19 cellular contexts compared by ENCODE assay signal in the genomic region with DNA sequence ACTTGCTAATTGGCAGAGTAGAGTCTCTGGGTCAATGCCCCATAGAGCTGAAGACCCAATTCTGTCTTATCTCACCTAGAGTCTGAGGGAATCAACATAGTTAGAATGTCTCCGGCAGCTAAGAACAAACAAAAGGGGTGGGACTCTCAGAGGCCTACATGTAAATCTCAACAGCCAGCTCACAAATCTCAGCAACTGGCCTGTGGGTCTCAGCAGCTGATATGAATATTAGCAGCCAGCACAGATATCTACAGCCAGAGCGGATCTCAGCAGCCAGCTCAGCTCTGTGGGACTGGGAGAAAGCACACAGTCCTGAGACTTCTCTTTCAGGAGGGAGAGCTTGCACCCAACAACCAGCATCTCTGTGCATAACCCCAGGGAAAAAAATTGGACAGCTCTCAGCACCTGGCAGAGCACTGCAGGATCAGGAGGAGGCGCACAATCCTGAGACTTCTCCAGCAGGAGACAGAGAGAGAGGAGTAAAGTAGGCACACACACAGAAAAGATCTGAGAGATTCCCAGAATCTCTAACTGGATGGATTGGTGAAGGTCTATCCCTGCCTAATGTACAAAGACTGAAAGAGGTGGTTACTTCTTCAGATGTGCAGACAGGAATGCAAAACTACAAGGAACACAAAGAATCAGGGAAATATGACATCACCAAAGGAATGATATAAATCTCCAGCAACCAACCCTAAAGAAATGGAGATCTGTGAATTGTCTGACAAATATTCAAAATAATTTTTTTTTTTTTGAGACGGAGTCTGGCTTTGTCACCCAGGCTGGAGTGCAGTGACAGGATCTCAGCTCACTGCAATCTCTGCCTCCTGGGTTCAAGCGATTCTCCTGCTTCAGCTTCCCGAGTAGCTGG.
"Had no signal": no experiment of that assay in that cellular context is flagged by ENCODE, and none has a peak within 500 bp of the region (broad histone marks: within the 10 kb centered on the region; RNA-seq: fewer than 3 reads in every experiment).

No MANE protein-coding gene starts in this region.

- H3K27ac ChIP-seq: body of pancreas, dorsolateral prefrontal cortex, foreskin keratinocyte, left lung, right atrium auricular region, tibial artery had no signal

- H3K27me3 ChIP-seq: body of pancreas, foreskin keratinocyte, right atrium auricular region had no signal

- H3K36me3 Mint-ChIP-seq: activated naive CD8-positive, alpha-beta T cell treated with anti-CD3 and anti-CD28 coated beads, Interleukin-2, amount 10 ng/mL, durations not matched to agents 7 days and 5 days; T-cell had no signal

- H3K9me3 Mint-ChIP-seq: activated naive CD8-positive, alpha-beta T cell treated with anti-CD3 and anti-CD28 coated beads, Interleukin-2, amount 10 ng/mL, durations not matched to agents 7 days and 5 days; activated T-helper 17 cell treated with anti-CD3 and anti-CD28 coated beads, Interleukin-2, amount 50 U/mL, for 72 hours; T-cell had no signal

- ATAC-seq: activated T-helper 17 cell treated with anti-CD3 and anti-CD28 coated beads, Interleukin-2, amount 50 U/mL, for 72 hours; body of pancreas; foreskin keratinocyte; left lung; stimulated activated naive CD8-positive, alpha-beta T cell treated with anti-CD3 and anti-CD28 coated beads, Interleukin-15, Interleukin-2, amounts not matched to agents 100 U/mL and 50 U/mL, for 24 hours; T-cell had no signal

- H3K4me3 ChIP-seq: body of pancreas, dorsolateral prefrontal cortex, left lung, right atrium auricular region, tibial artery had no signal

- DNase-seq: activated CD4-positive, CD25-positive, alpha-beta regulatory T cell treated with anti-CD3 and anti-CD28 coated beads, Interleukin-2, amount 50 U/mL, for 72 hours; activated naive CD4-positive, alpha-beta T cell treated with Interleukin-2 at 50 U/mL for 16 hours; activated naive CD8-positive, alpha-beta T cell treated with anti-CD3 and anti-CD28 coated beads, Interleukin-2, amount 10 ng/mL, durations not matched to agents 7 days and 5 days; activated T-cell treated with anti-CD3 and anti-CD28 coated beads for 4 hours; body of pancreas; caudate nucleus; dorsolateral prefrontal cortex; foreskin keratinocyte; glutamatergic neuron; hypothalamus; left lung; stimulated activated CD4-positive, alpha-beta T cell treated with anti-CD3 and anti-CD28 coated beads, Interleukin-2, amount 100 ng/mL, for 24 hours; stimulated activated naive CD8-positive, alpha-beta T cell treated with anti-CD3 and anti-CD28 coated beads, Interleukin-15, Interleukin-2, amounts not matched to agents 100 U/mL and 50 U/mL, for 24 hours; substantia nigra; T-cell; tibial artery had no signal

- H3K4me1 Mint-ChIP-seq: activated naive CD8-positive, alpha-beta T cell treated with anti-CD3 and anti-CD28 coated beads, Interleukin-2, amount 10 ng/mL, durations not matched to agents 7 days and 5 days; activated T-helper 17 cell treated with anti-CD3 and anti-CD28 coated beads, Interleukin-2, amount 50 U/mL, for 72 hours had no signal

- H3K36me3 ChIP-seq: left lung, right atrium auricular region, tibial artery had no signal

- H3K4me3 Mint-ChIP-seq: activated naive CD8-positive, alpha-beta T cell treated with anti-CD3 and anti-CD28 coated beads, Interleukin-2, amount 10 ng/mL, durations not matched to agents 7 days and 5 days; activated T-helper 17 cell treated with anti-CD3 and anti-CD28 coated beads, Interleukin-2, amount 50 U/mL, for 72 hours; T-cell had no signal

- H3K27ac Mint-ChIP-seq: activated naive CD8-positive, alpha-beta T cell treated with anti-CD3 and anti-CD28 coated beads, Interleukin-2, amount 10 ng/mL, durations not matched to agents 7 days and 5 days; activated T-helper 17 cell treated with anti-CD3 and anti-CD28 coated beads, Interleukin-2, amount 50 U/mL, for 72 hours; progenitor cell of endocrine pancreas; T-cell had no signal

- H3K9me3 ChIP-seq: body of pancreas, left lung had no signal
